8 cellular contexts compared by ENCODE assay signal in the genomic region with DNA sequence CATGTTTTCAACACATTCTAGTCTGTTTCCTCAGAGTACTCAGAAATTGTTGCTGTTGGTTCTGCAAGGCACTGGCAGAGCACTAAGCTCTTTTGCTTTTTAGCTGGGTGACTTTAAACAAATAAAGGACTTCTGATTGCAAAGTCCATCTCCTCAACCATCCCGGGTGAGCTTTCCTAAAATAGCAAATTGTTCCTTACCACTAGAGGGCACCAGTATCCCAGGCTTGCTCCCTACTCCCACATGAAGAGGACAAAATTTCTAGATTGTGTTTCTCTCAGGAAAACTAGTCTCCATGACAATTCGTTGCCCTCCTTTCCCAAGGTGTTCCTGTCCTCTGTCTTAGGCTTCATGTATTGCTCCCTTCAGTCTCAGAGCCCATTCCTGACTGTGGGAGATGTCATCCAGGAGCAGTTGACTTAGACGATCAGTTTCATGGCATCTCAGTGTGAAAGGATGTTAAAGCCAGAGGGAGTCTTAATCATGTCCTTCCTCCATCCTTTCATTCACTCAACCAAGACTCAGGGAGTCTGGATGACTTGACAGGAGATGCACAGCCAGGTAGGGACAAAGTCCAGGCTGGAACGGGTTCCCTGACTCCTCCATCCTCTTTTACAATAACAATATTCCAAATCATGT. TPM values are rescaled to one million over a fixed set of nuclear protein-coding genes. Genes with fewer than 3 reads are reported as not detected.
A peak's percentile ranks its signal among the peaks of the same experiment; 100 is the strongest.
DNase-seq lines count a peak whose midpoint lies in the region; ATAC-seq and TF ChIP-seq lines count a peak whose summit lies in the region.

No MANE protein-coding gene starts in this region.

- CTCF ChIA-PET in CD8-positive, alpha-beta T cell (lab: Charles Lee), result interaction anchor here (1.0 to 2.7 kb wide), 7 partner anchors 12 to 318 kb away, joined by 3 to 20 read pairs (median 5); no protein-coding TSS in a partner anchor

- H3K36me3 ChIP-seq in CD8-positive, alpha-beta T cell (ENCODE audit: insufficient read depth, low read length), result no peaks in the 10 kb centered on the region
- H3K36me3 ChIP-seq in H7 (replicated peaks; ENCODE audit: control insufficient read depth, insufficient read depth, low read length), result no peaks in the 10 kb centered on the region

- peak; percentile 32 for TF ChIP-seq CTCF in CD8-positive, alpha-beta T cell (IDR thresholded peaks at IDR 0.05)
- TF ChIP-seq CTCF in foreskin keratinocyte (conservative IDR thresholded peaks at IDR 0.05), result peak; percentile 70

- POLR2A ChIA-PET in CD8-positive, alpha-beta T cell (lab: Charles Lee), result no interaction called here

- H3K9me3 Mint-ChIP-seq in CD8-positive, alpha-beta T cell, result no peaks in the 10 kb centered on the region

- H3K4me1 ChIP-seq in CD8-positive, alpha-beta T cell (ENCODE audit: insufficient read depth, low read length), result peaks cover 14% of the 10 kb centered on the region
- no peaks in the 10 kb centered on the region for H3K4me1 ChIP-seq in foreskin keratinocyte

- H3K27me3 ChIP-seq in CD8-positive, alpha-beta T cell (ENCODE audit: insufficient read depth, low read length), result no peaks in the 10 kb centered on the region
- H3K27me3 ChIP-seq in H7 (ENCODE audit: control insufficient read depth, insufficient read depth, low read length) (no peaks in the 10 kb centered on the region), foreskin keratinocyte (peaks cover 19% of the 10 kb centered on the region)

- intact Hi-C loops in CD8-positive, alpha-beta T cell (cut with DNase I, micrococcal nuclease), result loop anchor here in 1 of 2 experiments (10.0 kb wide), 1 partner anchor 640 kb away; the partner anchor contains the start of gene TCTN3

- DNase-seq in CD8-positive, alpha-beta T cell, result no peak
- DNase-seq in H7, result peak; percentile 60
- peak; percentile 5 for DNase-seq in RPMI8226
- DNase-seq in foreskin keratinocyte, result no peak
- peak; percentile 65 for DNase-seq in putamen (ENCODE audit: low spot score)

- no peaks in the 10 kb centered on the region for H3K36me3 Mint-ChIP-seq in CD8-positive, alpha-beta T cell

- peaks cover 11% of the 10 kb centered on the region for H3K27me3 Mint-ChIP-seq in CD8-positive, alpha-beta T cell (ENCODE audit: low read depth)

- H3K27ac ChIP-seq in CD8-positive, alpha-beta T cell (ENCODE audit: low read depth, low read length), result no peak overlapping the region
- no peak overlapping the region for H3K27ac ChIP-seq in foreskin keratinocyte

- peaks cover 28% of the 10 kb centered on the region for H3K4me1 Mint-ChIP-seq in CD8-positive, alpha-beta T cell (ENCODE audit: low read depth)

- H3K9me3 ChIP-seq in CD8-positive, alpha-beta T cell (ENCODE audit: low read length), result no peaks in the 10 kb centered on the region

- ATAC-seq in CD8-positive, alpha-beta T cell, result no peak
- peak; percentile 72 for ATAC-seq in foreskin keratinocyte
- ATAC-seq in HG03025 (IDR thresholded peaks at IDR 0.05; ENCODE audit: low FRiP score, unreplicated experiment), result no peak
- no peak for ATAC-seq in GM21367 (IDR thresholded peaks at IDR 0.05; ENCODE audit: unreplicated experiment)
- no peak for ATAC-seq in GM18868 (IDR thresholded peaks at IDR 0.05; ENCODE audit: unreplicated experiment)

- no peak overlapping the region for H3K4me3 Mint-ChIP-seq in CD8-positive, alpha-beta T cell

- H3K4me3 ChIP-seq in CD8-positive, alpha-beta T cell (ENCODE audit: low read depth, low read length), result no peak overlapping the region
- no peak overlapping the region for H3K4me3 ChIP-seq in H7 (ENCODE audit: insufficient read depth, low read depth, low read length)

- H3K27ac Mint-ChIP-seq in CD8-positive, alpha-beta T cell, result no peak overlapping the region

RNA-seq across cellular contexts. Expression of gene OPALIN, which starts 23.8 kb away (rescaled TPM):
- total RNA-seq in CD8-positive, alpha-beta T cell, result not detected
- total RNA-seq in H7 (2014; rRNA removed; shearing (Covaris generic)), result not detected in 2 replicates
- not detected in 2 replicates for total RNA-seq in foreskin keratinocyte
- polyA plus RNA-seq in foreskin keratinocyte, result not detected in 2 replicates

RNA-seq across cellular contexts. Expression of gene DNTT, which starts 30.8 kb away (rescaled TPM):
- total RNA-seq in CD8-positive, alpha-beta T cell, result not detected
- total RNA-seq in H7 (2014; rRNA removed; shearing (Covaris generic)), result 0.22 TPM in 1 of 2 replicates, not detected in the other
- total RNA-seq in foreskin keratinocyte, result not detected in 2 replicates
- polyA plus RNA-seq in foreskin keratinocyte, result not detected in 2 replicates

Comparison
In these comparisons a context has a peak if more than half of its experiments do, and no peak if none do; other contexts are left out.
1. DNase-seq: peak in H7 (single experiment), RPMI8226 (single experiment) and putamen (single experiment); none in CD8-positive, alpha-beta T cell (0 of 7) and foreskin keratinocyte (0 of 2).